Comparison of ENCODE assay signal across 11 cellular contexts in the genomic region with DNA sequence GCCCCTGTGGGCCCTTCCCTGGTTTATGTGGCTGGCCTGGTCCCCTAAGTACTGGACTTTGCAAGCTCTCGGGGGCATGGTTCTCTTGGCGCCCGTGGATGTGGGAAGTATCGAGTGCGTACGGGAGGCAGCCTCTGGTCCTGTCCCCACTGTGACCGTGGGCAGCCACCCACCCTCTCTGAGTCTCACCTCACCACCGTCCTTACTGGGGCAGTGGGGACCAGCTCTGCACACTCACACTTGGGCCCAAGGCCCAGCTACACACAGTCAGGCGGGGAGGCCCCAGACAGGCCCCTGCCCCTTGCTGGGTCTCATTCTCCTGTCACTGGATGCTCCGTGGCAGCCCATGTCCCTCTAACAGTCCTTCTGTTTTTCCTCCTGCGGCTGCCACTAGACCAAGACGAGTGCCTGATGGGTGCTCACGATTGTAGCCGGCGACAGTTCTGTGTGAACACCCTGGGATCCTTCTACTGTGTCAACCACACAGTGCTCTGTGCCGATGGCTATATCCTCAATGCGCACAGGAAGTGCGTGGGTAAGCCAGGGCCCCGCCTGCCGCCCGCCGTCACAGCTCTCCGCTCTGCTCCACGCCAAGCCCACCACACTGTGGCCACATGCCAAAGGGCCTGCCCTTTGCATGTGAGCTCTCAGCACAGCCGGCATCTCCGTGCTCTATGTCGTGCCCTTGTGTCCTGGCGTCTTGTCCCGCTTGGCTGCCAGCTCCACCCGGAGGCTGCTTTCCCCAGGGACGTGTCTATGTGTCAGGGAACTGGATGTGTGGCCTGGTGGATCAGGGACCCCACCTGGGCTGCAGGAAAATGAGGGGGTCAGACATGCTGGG.
DNase-seq lines count a peak whose midpoint lies in the region; ATAC-seq lines count a peak whose summit lies in the region.
"Had no signal": no experiment of that assay in that cellular context is flagged by ENCODE, and none has a peak within 500 bp of the region (broad histone marks: within the 10 kb centered on the region; RNA-seq: fewer than 3 reads in every experiment).

No MANE protein-coding gene starts in this region.

- POLR2A ChIA-PET in activated CD4-positive, alpha-beta memory T cell treated with anti-CD3 and anti-CD28 coated beads for 36 hours (lab: Charles Lee) = no interaction called here
- POLR2A ChIA-PET in activated CD4-positive, alpha-beta memory T cell treated with anti-CD3 and anti-CD28 coated beads, Interleukin-2, amount 10 ng/mL, durations not matched to agents 7 days and 5 days (lab: Charles Lee) = no interaction called here

- no peaks in the 10 kb centered on the region for H3K4me1 Mint-ChIP-seq in activated CD4-positive, alpha-beta memory T cell treated with anti-CD3 and anti-CD28 coated beads for 36 hours (ENCODE audit: low read depth)
- H3K4me1 Mint-ChIP-seq in activated CD4-positive, alpha-beta memory T cell treated with anti-CD3 and anti-CD28 coated beads, Interleukin-2, amount 10 ng/mL, durations not matched to agents 7 days and 5 days = no peaks in the 10 kb centered on the region
- peaks cover 11 to 19% of the 10 kb centered on the region in 2 donors for H3K4me1 Mint-ChIP-seq in immature natural killer cell

- no peaks in the 10 kb centered on the region for H3K36me3 Mint-ChIP-seq in activated CD4-positive, alpha-beta memory T cell treated with anti-CD3 and anti-CD28 coated beads for 36 hours
- H3K36me3 Mint-ChIP-seq in activated CD4-positive, alpha-beta memory T cell treated with anti-CD3 and anti-CD28 coated beads, Interleukin-2, amount 10 ng/mL, durations not matched to agents 7 days and 5 days (ENCODE audit: low read depth) = no peaks in the 10 kb centered on the region
- no peaks in the 10 kb centered on the region for H3K36me3 Mint-ChIP-seq in immature natural killer cell

- no peak overlapping the region for H3K4me3 Mint-ChIP-seq in activated CD4-positive, alpha-beta memory T cell treated with anti-CD3 and anti-CD28 coated beads for 36 hours
- no peak overlapping the region for H3K4me3 Mint-ChIP-seq in activated CD4-positive, alpha-beta memory T cell treated with anti-CD3 and anti-CD28 coated beads, Interleukin-2, amount 10 ng/mL, durations not matched to agents 7 days and 5 days
- H3K4me3 Mint-ChIP-seq in immature natural killer cell = peak overlapping the region; percentile 73 to 86 (median 84)

- intact Hi-C loops in activated CD4-positive, alpha-beta memory T cell treated with anti-CD3 and anti-CD28 coated beads for 36 hours (cut with micrococcal nuclease) = no loop called here

- H3K27ac Mint-ChIP-seq in activated CD4-positive, alpha-beta memory T cell treated with anti-CD3 and anti-CD28 coated beads for 36 hours = no peak overlapping the region
- no peak overlapping the region for H3K27ac Mint-ChIP-seq in activated CD4-positive, alpha-beta memory T cell treated with anti-CD3 and anti-CD28 coated beads, Interleukin-2, amount 10 ng/mL, durations not matched to agents 7 days and 5 days
- H3K27ac Mint-ChIP-seq in immature natural killer cell = peak overlapping the region; percentile 94 to 99 (median 96)

- H3K27me3 Mint-ChIP-seq in activated CD4-positive, alpha-beta memory T cell treated with anti-CD3 and anti-CD28 coated beads for 36 hours = no peaks in the 10 kb centered on the region
- no peaks in the 10 kb centered on the region for H3K27me3 Mint-ChIP-seq in activated CD4-positive, alpha-beta memory T cell treated with anti-CD3 and anti-CD28 coated beads, Interleukin-2, amount 10 ng/mL, durations not matched to agents 7 days and 5 days
- H3K27me3 Mint-ChIP-seq in immature natural killer cell (ENCODE audit: low read depth in 3 of 3) = peaks cover 6 to 8% (median 7%) of the 10 kb centered on the region in 3 donors

- ATAC-seq in stimulated activated naive CD8-positive, alpha-beta T cell treated with anti-CD3 and anti-CD28 coated beads, Interleukin-15, Interleukin-2, amounts not matched to agents 100 U/mL and 50 U/mL, for 24 hours = peak; percentile 82
- ATAC-seq in HG03342 (IDR thresholded peaks at IDR 0.05; ENCODE audit: unreplicated experiment) = no peak
- no peak for ATAC-seq in HG02642 (IDR thresholded peaks at IDR 0.05; ENCODE audit: poor library complexity, unreplicated experiment)

- CTCF ChIA-PET in activated CD4-positive, alpha-beta memory T cell treated with anti-CD3 and anti-CD28 coated beads for 36 hours (lab: Charles Lee) = interaction anchor here (1.5 kb wide), 2 partner anchors 27 to 530 kb away, joined by 3 to 7 read pairs; no protein-coding TSS in a partner anchor
- CTCF ChIA-PET in activated CD4-positive, alpha-beta memory T cell treated with anti-CD3 and anti-CD28 coated beads, Interleukin-2, amount 10 ng/mL, durations not matched to agents 7 days and 5 days (lab: Charles Lee) = interaction anchor here (1.6 kb wide), 1 partner anchor 125 kb away, joined by 4 read pairs; no protein-coding TSS in a partner anchor

- H3K9me3 Mint-ChIP-seq in activated CD4-positive, alpha-beta memory T cell treated with anti-CD3 and anti-CD28 coated beads for 36 hours = no peaks in the 10 kb centered on the region
- H3K9me3 Mint-ChIP-seq in activated CD4-positive, alpha-beta memory T cell treated with anti-CD3 and anti-CD28 coated beads, Interleukin-2, amount 10 ng/mL, durations not matched to agents 7 days and 5 days = no peaks in the 10 kb centered on the region
- H3K9me3 Mint-ChIP-seq in immature natural killer cell = no peaks in the 10 kb centered on the region

- DNase-seq in activated CD4-positive, alpha-beta memory T cell treated with anti-CD3 and anti-CD28 coated beads for 36 hours = peak; percentile 11
- no peak for DNase-seq in activated CD4-positive, alpha-beta memory T cell treated with anti-CD3 and anti-CD28 coated beads, Interleukin-2, amount 10 ng/mL, durations not matched to agents 7 days and 5 days
- DNase-seq in activated T-cell treated with anti-CD3 and anti-CD28 coated beads, Interleukin-2, amount 50 U/mL, for 1 hour = peak; percentile 48
- DNase-seq in immature natural killer cell = peak; percentile 84 to 89 (median 85)
- peak; percentile 54 for DNase-seq in stimulated activated naive CD8-positive, alpha-beta T cell treated with anti-CD3 and anti-CD28 coated beads, Interleukin-15, Interleukin-2, amounts not matched to agents 100 U/mL and 50 U/mL, for 24 hours
- no peak for DNase-seq in epidermal melanocyte (ENCODE audit: insufficient read length, low spot score)
- DNase-seq: amniotic stem cell, MG63, substantia nigra had no signal

Comparison
In these comparisons a context has a peak if more than half of its experiments do, and no peak if none do; other contexts are left out.
1. DNase-seq: peak in activated CD4-positive, alpha-beta memory T cell treated with anti-CD3 and anti-CD28 coated beads for 36 hours (single experiment), activated T-cell treated with anti-CD3 and anti-CD28 coated beads, Interleukin-2, amount 50 U/mL, for 1 hour (single experiment), immature natural killer cell (3 of 3) and stimulated activated naive CD8-positive, alpha-beta T cell treated with anti-CD3 and anti-CD28 coated beads, Interleukin-15, Interleukin-2, amounts not matched to agents 100 U/mL and 50 U/mL, for 24 hours (single experiment); none in activated CD4-positive, alpha-beta memory T cell treated with anti-CD3 and anti-CD28 coated beads, Interleukin-2, amount 10 ng/mL, durations not matched to agents 7 days and 5 days (single experiment) and epidermal melanocyte (single experiment).
2. H3K27ac Mint-ChIP-seq: peak in immature natural killer cell (6 of 6); none in activated CD4-positive, alpha-beta memory T cell treated with anti-CD3 and anti-CD28 coated beads for 36 hours (single experiment) and activated CD4-positive, alpha-beta memory T cell treated with anti-CD3 and anti-CD28 coated beads, Interleukin-2, amount 10 ng/mL, durations not matched to agents 7 days and 5 days (single experiment).
3. H3K4me3 Mint-ChIP-seq: peak in immature natural killer cell (5 of 5); none in activated CD4-positive, alpha-beta memory T cell treated with anti-CD3 and anti-CD28 coated beads for 36 hours (single experiment) and activated CD4-positive, alpha-beta memory T cell treated with anti-CD3 and anti-CD28 coated beads, Interleukin-2, amount 10 ng/mL, durations not matched to agents 7 days and 5 days (single experiment).